Comparison of ENCODE assay signal across 13 cellular contexts in genomic region chr11:47099213-47099917, GRCh38.
DNase-seq lines count a peak whose midpoint lies in the region; ATAC-seq and TF ChIP-seq lines count a peak whose summit lies in the region.
"Had no signal": no experiment of that assay in that cellular context is flagged by ENCODE, and none has a peak within 500 bp of the region (broad histone marks: within the 10 kb centered on the region; RNA-seq: fewer than 3 reads in every experiment).

No MANE protein-coding gene starts in this region.

- no peak for TF ChIP-seq EP300 in sigmoid colon (IDR thresholded peaks at IDR 0.05)

- no peak overlapping the region for H3K4me3 Mint-ChIP-seq in activated T-cell treated with anti-CD3 and anti-CD28 coated beads, Interleukin-2, amount 50 U/mL, for 24 hours
- H3K4me3 Mint-ChIP-seq: endodermal cell had no signal

- WGBS in sigmoid colon, 2 donors: 23 to 70% methylated on average over 3 of the region's 3 CpGs

- H3K36me3 Mint-ChIP-seq in activated T-cell treated with anti-CD3 and anti-CD28 coated beads, Interleukin-2, amount 50 U/mL, for 24 hours (ENCODE audit: low read depth): no peaks in the 10 kb centered on the region

- H3K27ac Mint-ChIP-seq in activated T-cell treated with anti-CD3 and anti-CD28 coated beads, Interleukin-2, amount 50 U/mL, for 24 hours: no peak overlapping the region
- H3K27ac Mint-ChIP-seq: endodermal cell had no signal

- H3K4me1 ChIP-seq in sigmoid colon: peaks cover 0 to 4% (median 0%) of the 10 kb centered on the region in 4 donors

- H3K36me3 ChIP-seq in sigmoid colon: no peaks in the 10 kb centered on the region

- no peak overlapping the region for H3K4me3 ChIP-seq in sigmoid colon

- no peaks in the 10 kb centered on the region for H3K9me3 Mint-ChIP-seq in activated T-cell treated with anti-CD3 and anti-CD28 coated beads, Interleukin-2, amount 50 U/mL, for 24 hours

- peak; percentile 30 for DNase-seq in DMS53 treated with DMSO at 0.1 percent for 48 hours (lab: John Stamatoyannopoulos, UW; ENCODE audit: unreplicated experiment)
- peak; percentile 91 for DNase-seq in NCI-H146 treated with DMSO at 0.1 percent for 48 hours (lab: John Stamatoyannopoulos, UW; ENCODE audit: unreplicated experiment)
- DNase-seq in astrocyte of the hippocampus (ENCODE audit: low read depth, low spot score): peak; percentile 44
- DNase-seq in lung microvascular endothelial cell (ENCODE audit: low read depth in 2 of 2): peak; percentile 14 to 32
- DNase-seq in sciatic nerve (ENCODE audit: low spot score): no peak
- no peak for DNase-seq in activated T-cell treated with anti-CD3 and anti-CD28 coated beads, Interleukin-2, amount 50 U/mL, for 24 hours
- no peak for DNase-seq in sigmoid colon
- DNase-seq: activated T-cell treated with anti-CD3 and anti-CD28 coated beads, Interleukin-2, amount 50 U/mL, for 48 hours; AML-193; endodermal cell; H7; head of caudate nucleus had no signal

- TF ChIP-seq POLR2A in sigmoid colon (IDR thresholded peaks at IDR 0.05): no peak

- intact Hi-C loops in sciatic nerve (cut with DNase I): no loop called here
- intact Hi-C loops in sigmoid colon (cut with DNase I): no loop called here

- H3K4me1 Mint-ChIP-seq in activated T-cell treated with anti-CD3 and anti-CD28 coated beads, Interleukin-2, amount 50 U/mL, for 24 hours (ENCODE audit: low read depth): peaks cover 13% of the 10 kb centered on the region

- H3K27me3 ChIP-seq in sigmoid colon: no peaks in the 10 kb centered on the region

- TF ChIP-seq CTCF in sigmoid colon (IDR thresholded peaks at IDR 0.05): no peak

- H3K27ac ChIP-seq in sigmoid colon: no peak overlapping the region

- no peaks in the 10 kb centered on the region for H3K9me3 ChIP-seq in sigmoid colon

- ATAC-seq in sciatic nerve: no peak
- ATAC-seq in HG02973 (IDR thresholded peaks at IDR 0.05; ENCODE audit: unreplicated experiment): no peak

- H3K27me3 Mint-ChIP-seq in activated T-cell treated with anti-CD3 and anti-CD28 coated beads, Interleukin-2, amount 50 U/mL, for 24 hours: no peaks in the 10 kb centered on the region

Comparison
In these comparisons a context has a peak if more than half of its experiments do, and no peak if none do; other contexts are left out.
1. DNase-seq: peak in DMS53 treated with DMSO at 0.1 percent for 48 hours (single experiment), NCI-H146 treated with DMSO at 0.1 percent for 48 hours (single experiment), astrocyte of the hippocampus (single experiment) and lung microvascular endothelial cell (2 of 2); none in sciatic nerve (single experiment), activated T-cell treated with anti-CD3 and anti-CD28 coated beads, Interleukin-2, amount 50 U/mL, for 24 hours (single experiment) and sigmoid colon (single experiment).